ENCODE assay signal across 17 cellular contexts in the genomic region with DNA sequence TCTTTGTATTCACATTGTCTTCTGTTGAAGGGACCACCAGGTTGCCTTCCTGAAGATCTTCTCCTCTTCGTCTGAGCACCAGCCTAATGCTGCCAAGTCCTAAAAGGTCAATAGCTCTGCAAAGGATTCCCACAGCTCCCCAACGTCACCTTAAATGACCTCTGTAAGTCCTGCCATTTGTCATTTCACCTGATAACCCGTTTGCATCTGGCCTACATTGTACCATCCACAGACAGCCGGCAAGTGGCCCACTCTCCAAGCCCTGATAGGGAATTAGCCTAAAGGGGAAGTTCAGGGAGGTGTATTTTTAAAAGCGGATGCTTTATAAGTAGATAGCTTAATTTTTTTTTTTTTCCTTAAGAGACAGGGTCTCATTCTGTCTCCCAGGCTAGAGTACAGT.
"Had no signal": no experiment of that assay in that cellular context is flagged by ENCODE, and none has a peak within 500 bp of the region (broad histone marks: within the 10 kb centered on the region; RNA-seq: fewer than 3 reads in every experiment).

No MANE protein-coding gene starts in this region.

- DNase-seq: activated B cell treated with CpG ODN at 0.5 μM for 24 hours; activated CD4-positive, alpha-beta T cell treated with anti-CD3 and anti-CD28 coated beads, Interleukin-2, amount 10 ng/mL, durations not matched to agents 7 days and 5 days; activated gamma-delta T cell treated with Interleukin-2 at 50 U/mL for 16 hours; activated T-cell treated with anti-CD3 and anti-CD28 coated beads, Interleukin-2, amount 50 U/mL, for 1 hour; adrenal gland; central memory CD4-positive, alpha-beta T cell; effector CD4-positive, alpha-beta T cell; foreskin melanocyte; ovary; stimulated activated CD4-positive, alpha-beta T cell treated with anti-CD3 and anti-CD28 coated beads, Interleukin-4, amount 100 ng/mL, for 4 hours; T-cell; T1000 had no signal

- H3K27ac Mint-ChIP-seq: activated B cell treated with CpG ODN at 0.5 μM for 24 hours; activated CD4-positive, alpha-beta T cell treated with anti-CD3 and anti-CD28 coated beads, Interleukin-2, amount 10 ng/mL, durations not matched to agents 7 days and 5 days had no signal

- H3K27me3 Mint-ChIP-seq: activated B cell treated with CpG ODN at 0.5 μM for 24 hours; activated CD4-positive, alpha-beta T cell treated with anti-CD3 and anti-CD28 coated beads, Interleukin-2, amount 10 ng/mL, durations not matched to agents 7 days and 5 days; T-cell had no signal

- H3K27ac ChIP-seq: adrenal gland, coronary artery, ovary, SK-N-MC, skin epidermis, tibial nerve had no signal

- ATAC-seq: T-cell had no signal

- H3K4me3 Mint-ChIP-seq: activated B cell treated with CpG ODN at 0.5 μM for 24 hours; activated CD4-positive, alpha-beta T cell treated with anti-CD3 and anti-CD28 coated beads, Interleukin-2, amount 10 ng/mL, durations not matched to agents 7 days and 5 days; neural crest cell; T-cell had no signal

- H3K9me3 Mint-ChIP-seq: activated B cell treated with CpG ODN at 0.5 μM for 24 hours; activated CD4-positive, alpha-beta T cell treated with anti-CD3 and anti-CD28 coated beads, Interleukin-2, amount 10 ng/mL, durations not matched to agents 7 days and 5 days; neural crest cell; T-cell had no signal

- H3K4me1 Mint-ChIP-seq: activated B cell treated with CpG ODN at 0.5 μM for 24 hours; activated CD4-positive, alpha-beta T cell treated with anti-CD3 and anti-CD28 coated beads, Interleukin-2, amount 10 ng/mL, durations not matched to agents 7 days and 5 days had no signal

- H3K9me3 ChIP-seq: adrenal gland, ovary, tibial nerve had no signal

- H3K27me3 ChIP-seq: adrenal gland, ovary, tibial nerve had no signal
